ENCODE assay signal across 1 cellular context in the genomic region with DNA sequence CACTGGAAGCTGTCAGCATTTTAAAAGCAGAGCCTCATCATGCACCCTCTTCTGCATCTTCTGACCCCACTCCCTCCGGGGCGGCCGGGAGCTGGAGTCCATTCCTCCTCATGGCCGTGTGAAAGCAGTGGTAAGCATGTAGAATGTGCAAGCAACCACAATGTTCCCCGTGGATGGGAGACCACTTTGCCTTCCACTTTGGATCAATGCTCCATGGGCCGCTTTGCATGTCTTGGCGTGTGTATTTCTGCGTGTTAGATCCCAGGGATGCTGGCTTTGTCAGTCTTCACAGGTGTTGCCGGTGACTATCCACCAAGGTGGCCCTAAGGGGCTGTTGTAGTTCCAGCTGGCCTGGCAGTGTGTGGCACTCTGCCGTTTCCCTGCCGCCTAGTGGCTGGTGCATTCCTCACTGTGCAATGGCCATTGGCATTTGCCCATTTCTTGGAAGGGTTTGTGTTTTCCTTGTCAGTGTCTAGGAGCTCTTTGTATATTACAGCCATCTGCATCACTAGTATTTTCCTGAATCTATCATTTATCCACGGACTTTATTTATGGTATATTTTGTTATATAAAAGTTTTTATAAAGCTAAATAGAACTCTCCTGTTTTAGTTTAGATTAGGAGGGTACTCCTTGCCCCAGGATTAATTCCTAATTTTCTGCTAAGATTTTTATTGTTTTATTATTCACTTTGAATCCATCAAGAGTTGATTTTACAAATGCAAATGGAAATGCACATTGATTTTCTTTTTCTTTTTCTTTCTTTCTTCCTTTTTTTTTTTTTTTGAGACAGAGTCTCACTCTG.
TF ChIP-seq lines count a peak whose summit lies in the region.

No MANE protein-coding gene starts in this region.

TF ChIP-seq in H1, 55 proteins besides CTCF, POLR2A, EP300 and RAD21 (continued from another document):
- no peak for TF ChIP-seq SP4 (IDR thresholded peaks at IDR 0.05; ENCODE audit: low read length)
- no peak for TF ChIP-seq KDM5A (IDR thresholded peaks at IDR 0.05; ENCODE audit: low read length)
- TF ChIP-seq, protein P1, sequence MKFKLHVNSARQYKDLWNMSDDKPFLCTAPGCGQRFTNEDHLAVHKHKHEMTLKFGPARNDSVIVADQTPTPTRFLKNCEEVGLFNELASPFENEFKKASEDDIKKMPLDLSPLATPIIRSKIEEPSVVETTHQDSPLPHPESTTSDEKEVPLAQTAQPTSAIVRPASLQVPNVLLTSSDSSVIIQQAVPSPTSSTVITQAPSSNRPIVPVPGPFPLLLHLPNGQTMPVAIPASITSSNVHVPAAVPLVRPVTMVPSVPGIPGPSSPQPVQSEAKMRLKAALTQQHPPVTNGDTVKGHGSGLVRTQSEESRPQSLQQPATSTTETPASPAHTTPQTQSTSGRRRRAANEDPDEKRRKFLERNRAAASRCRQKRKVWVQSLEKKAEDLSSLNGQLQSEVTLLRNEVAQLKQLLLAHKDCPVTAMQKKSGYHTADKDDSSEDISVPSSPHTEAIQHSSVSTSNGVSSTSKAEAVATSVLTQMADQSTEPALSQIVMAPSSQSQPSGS (IDR thresholded peaks at IDR 0.05; ENCODE audit: low read length) = no peak
